Comparison of ENCODE assay signal across 2 cellular contexts in genomic region chr22:21492271-21492670, GRCh38. TPM values are rescaled to one million over a fixed set of nuclear protein-coding genes. Genes with fewer than 3 reads are reported as not detected.
"Had no signal": no experiment of that assay in that cellular context is flagged by ENCODE, and none has a peak within 500 bp of the region (broad histone marks: within the 10 kb centered on the region; RNA-seq: fewer than 3 reads in every experiment).

No MANE protein-coding gene starts in this region.

RNA-seq across cellular contexts. Expression of gene TMEM191C, which starts 25.1 kb away (rescaled TPM):
- total RNA-seq: M059J had no signal

RNA-seq across cellular contexts. Expression of gene RIMBP3C, which starts 59.0 kb away (rescaled TPM):
- total RNA-seq: PC-3 had no signal
